ENCODE assay signal across 8 cellular contexts in genomic region chr1:54405894-54406293, GRCh38. TPM values are rescaled to one million over a fixed set of nuclear protein-coding genes. Genes with fewer than 3 reads are reported as not detected.
DNase-seq lines count a peak whose midpoint lies in the region; ATAC-seq and TF ChIP-seq lines count a peak whose summit lies in the region.

No MANE protein-coding gene starts in this region.

- H3K4me1 Mint-ChIP-seq in activated naive CD4-positive, alpha-beta T cell treated with anti-CD3 and anti-CD28 coated beads, Interleukin-2, amount 50 U/mL, for 24 hours = peaks cover 72% of the 10 kb centered on the region
- H3K4me1 Mint-ChIP-seq in activated CD8-positive, alpha-beta T cell treated with anti-CD3 and anti-CD28 coated beads for 36 hours (ENCODE audit: low read depth) = peaks cover 64% of the 10 kb centered on the region

- ATAC-seq in activated CD8-positive, alpha-beta T cell treated with anti-CD3 and anti-CD28 coated beads for 36 hours = no peak
- ATAC-seq in GM18867 (IDR thresholded peaks at IDR 0.05; ENCODE audit: unreplicated experiment) = no peak
- no peak for ATAC-seq in HG03108 (IDR thresholded peaks at IDR 0.05; ENCODE audit: unreplicated experiment)

- H3K4me3 ChIP-seq in lower leg skin (ENCODE audit: low read depth, poor library complexity, severe bottlenecking) (peak overlapping the region; percentile 69), urinary bladder (ENCODE audit: low read depth, low read length) (peak overlapping the region; percentile 96)

- H3K9me3 Mint-ChIP-seq in activated naive CD4-positive, alpha-beta T cell treated with anti-CD3 and anti-CD28 coated beads, Interleukin-2, amount 50 U/mL, for 24 hours = no peaks in the 10 kb centered on the region
- no peaks in the 10 kb centered on the region for H3K9me3 Mint-ChIP-seq in activated CD8-positive, alpha-beta T cell treated with anti-CD3 and anti-CD28 coated beads for 36 hours

- no peak for TF ChIP-seq CTCF in activated CD8-positive, alpha-beta T cell treated with anti-CD3 and anti-CD28 coated beads for 36 hours (IDR thresholded peaks at IDR 0.05)
- TF ChIP-seq CTCF in lower leg skin (IDR thresholded peaks at IDR 0.05) = no peak

- WGBS in lower leg skin, 2 donors = 0 to 1% methylated on average over 3 to 29 of the region's 58 CpGs
- under 1% methylated on average over 57 of the region's 58 CpGs for WGBS in urinary bladder

- H3K36me3 ChIP-seq in urinary bladder (ENCODE audit: insufficient read depth) = no peaks in the 10 kb centered on the region

- CTCF ChIA-PET in activated CD8-positive, alpha-beta T cell treated with anti-CD3 and anti-CD28 coated beads for 36 hours (lab: Charles Lee) = interaction anchor here (0.8 to 7.4 kb wide), 4 partner anchors 8 to 206 kb away, joined by 3 to 81 read pairs (median 6); partner anchors contain the start of genes CYB5RL and MRPL37

- peak overlapping the region; percentile 68 for H3K4me3 Mint-ChIP-seq in activated naive CD4-positive, alpha-beta T cell treated with anti-CD3 and anti-CD28 coated beads, Interleukin-2, amount 50 U/mL, for 24 hours
- peak overlapping the region; percentile 35 for H3K4me3 Mint-ChIP-seq in activated CD8-positive, alpha-beta T cell treated with anti-CD3 and anti-CD28 coated beads for 36 hours

- H3K27me3 Mint-ChIP-seq in activated naive CD4-positive, alpha-beta T cell treated with anti-CD3 and anti-CD28 coated beads, Interleukin-2, amount 50 U/mL, for 24 hours = no peaks in the 10 kb centered on the region
- no peaks in the 10 kb centered on the region for H3K27me3 Mint-ChIP-seq in activated CD8-positive, alpha-beta T cell treated with anti-CD3 and anti-CD28 coated beads for 36 hours

- POLR2A ChIA-PET in activated CD8-positive, alpha-beta T cell treated with anti-CD3 and anti-CD28 coated beads for 36 hours (lab: Charles Lee) = interaction anchor here (0.9 to 1.2 kb wide), 4 partner anchors 80 to 186 kb away, joined by 3 to 6 read pairs (median 4); no protein-coding TSS in a partner anchor

- H3K27ac ChIP-seq in urinary bladder (ENCODE audit: low read depth) = no peak overlapping the region

- intact Hi-C loops in activated CD8-positive, alpha-beta T cell treated with anti-CD3 and anti-CD28 coated beads for 36 hours (cut with micrococcal nuclease) = loop anchor here (5.0 to 10.0 kb wide), 3 partner anchors 66 to 354 kb away; partner anchors contain the start of genes CYB5RL, MRPL37, TCEANC2 and TMEM59
- intact Hi-C loops in lower leg skin (cut with DNase I; ENCODE audit: low total_unique reads) = no loop called here

- no peak overlapping the region for H3K27ac Mint-ChIP-seq in activated naive CD4-positive, alpha-beta T cell treated with anti-CD3 and anti-CD28 coated beads, Interleukin-2, amount 50 U/mL, for 24 hours
- no peak overlapping the region for H3K27ac Mint-ChIP-seq in activated CD8-positive, alpha-beta T cell treated with anti-CD3 and anti-CD28 coated beads for 36 hours

- no peak for DNase-seq in activated naive CD4-positive, alpha-beta T cell (lab: John Stamatoyannopoulos, UW)
- peak; percentile 11 for DNase-seq in activated CD8-positive, alpha-beta T cell treated with anti-CD3 and anti-CD28 coated beads for 36 hours
- DNase-seq in lower leg skin (ENCODE audit: low spot score in 2 of 2) = no peak
- DNase-seq in activated effector memory CD4-positive, alpha-beta T cell treated with Interleukin-2 at 50 U/mL for 16 hours = no peak

- TF ChIP-seq POLR2A in lower leg skin (IDR thresholded peaks at IDR 0.05) = no peak

- H3K36me3 Mint-ChIP-seq in activated naive CD4-positive, alpha-beta T cell treated with anti-CD3 and anti-CD28 coated beads, Interleukin-2, amount 50 U/mL, for 24 hours = peaks cover 19% of the 10 kb centered on the region
- peaks cover 34% of the 10 kb centered on the region for H3K36me3 Mint-ChIP-seq in activated CD8-positive, alpha-beta T cell treated with anti-CD3 and anti-CD28 coated beads for 36 hours (ENCODE audit: low read depth)

- H3K4me1 ChIP-seq in urinary bladder (ENCODE audit: insufficient read depth) = peaks cover 2% of the 10 kb centered on the region

RNA-seq across cellular contexts. Expression of gene SSBP3, which starts 0.3 kb away (rescaled TPM):
- 10 to 100 TPM; 62.6 to 67.8 TPM for total RNA-seq in activated CD8-positive, alpha-beta T cell treated with anti-CD3 and anti-CD28 coated beads for 36 hours
- total RNA-seq in lower leg skin (10 to 100 TPM; 19.3 to 40.5 (median 31.3) TPM), urinary bladder (21.7 TPM)
- polyA plus RNA-seq in urinary bladder = 59.1 TPM
